Comparison of ENCODE assay signal across 8 cellular contexts in the genomic region with DNA sequence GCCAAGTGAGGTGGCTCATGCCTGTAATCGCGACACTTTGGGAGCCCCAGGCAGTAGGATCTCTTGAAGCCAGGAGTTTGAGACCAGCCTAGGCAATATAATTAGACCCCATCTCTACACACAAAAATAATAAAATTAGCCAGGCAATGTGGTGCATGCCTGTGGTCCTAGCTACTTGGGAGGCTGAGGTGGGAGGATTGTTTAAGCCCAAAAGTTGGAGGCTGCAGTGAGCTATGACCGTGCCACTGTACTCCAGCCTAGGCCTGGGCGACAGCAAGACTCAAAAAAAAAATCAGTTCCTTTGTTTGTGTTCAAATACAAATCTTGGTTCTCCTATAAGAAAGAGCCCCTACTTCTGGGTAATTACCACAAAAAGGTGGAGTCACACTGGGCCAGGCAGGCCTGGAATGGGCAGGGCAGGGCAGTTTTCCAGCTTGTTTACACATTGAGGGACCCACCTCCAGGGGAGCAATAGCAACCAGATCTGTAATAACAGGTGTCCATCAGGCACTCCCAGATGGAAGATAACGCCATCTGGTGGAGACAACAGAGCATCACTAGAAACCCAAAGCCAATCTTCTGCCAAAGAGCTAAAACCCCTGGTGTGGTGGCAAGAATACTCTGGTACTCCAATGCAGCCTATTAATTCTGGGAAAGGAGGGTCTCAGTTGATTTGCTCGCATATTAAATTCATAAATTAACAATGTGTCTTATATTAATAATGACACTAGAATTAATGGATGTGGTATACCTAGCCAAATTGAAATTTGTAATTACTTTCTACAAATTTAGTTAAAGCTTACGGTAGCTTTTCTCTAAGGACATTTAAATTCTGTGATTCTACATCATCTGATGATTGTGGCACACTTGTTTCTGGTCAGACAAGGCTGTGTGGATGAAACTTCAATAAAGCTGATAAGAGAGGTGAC. TPM values are rescaled to one million over a fixed set of nuclear protein-coding genes. Genes with fewer than 3 reads are reported as not detected.
DNase-seq lines count a peak whose midpoint lies in the region; ATAC-seq and TF ChIP-seq lines count a peak whose summit lies in the region.

No MANE protein-coding gene starts in this region.

- TF ChIP-seq CTCF in activated B cell treated with CpG ODN at 0.5 μM for 24 hours (IDR thresholded peaks at IDR 0.05) (peak; percentile 40), testis (IDR thresholded peaks at IDR 0.05) (peak in 2 of 3 experiments; percentile 56 to 73)

- H3K36me3 Mint-ChIP-seq in activated B cell treated with CpG ODN at 0.5 μM for 24 hours (ENCODE audit: low read depth): peaks cover 51% of the 10 kb centered on the region

- H3K36me3 ChIP-seq in testis (ENCODE audit: low read depth, missing control alignments): no peaks in the 10 kb centered on the region

- intact Hi-C loops in activated B cell treated with CpG ODN at 0.5 μM for 24 hours (cut with micrococcal nuclease) (loop anchor here (1.0 to 5.0 kb wide), 2 partner anchors 36 to 236 kb away; no protein-coding TSS in a partner anchor), testis (cut with DNase I; ENCODE audit: low total_unique reads) (no loop called here)

- WGBS in testis, 2 donors: 79 to 83% methylated on average over 7 of the region's 7 CpGs

- TF ChIP-seq POLR2A in testis (IDR thresholded peaks at IDR 0.05): no peak

- CTCF ChIA-PET in activated B cell treated with CpG ODN at 0.5 μM for 24 hours (lab: Charles Lee): interaction anchor here (0.6 to 3.9 kb wide), 29 partner anchors 9 to 408 kb away, joined by 3 to 36 read pairs (median 4); a partner anchor contains a TSS

- H3K27ac ChIP-seq in testis: no peak overlapping the region

- DNase-seq in AG20443 (ENCODE audit: low spot score) (peak; percentile 82), NCI-H446 treated with DMSO at 0.1 percent for 48 hours (lab: John Stamatoyannopoulos, UW) (peak; percentile 91), activated B cell treated with CpG ODN at 0.5 μM for 24 hours (no peak), lung microvascular endothelial cell (ENCODE audit: low read depth in 2 of 2) (peak; percentile 79 to 89), testis (peak; percentile 60)
- DNase-seq in effector CD4-positive, alpha-beta T cell: peak; percentile 45

- POLR2A ChIA-PET in activated B cell treated with CpG ODN at 0.5 μM for 24 hours (lab: Charles Lee): interaction anchor here (1.2 to 2.1 kb wide), 5 partner anchors 12 to 108 kb away, joined by 4 to 7 read pairs (median 4); no protein-coding TSS in a partner anchor

- H3K9me3 Mint-ChIP-seq in activated B cell treated with CpG ODN at 0.5 μM for 24 hours: no peaks in the 10 kb centered on the region

- H3K27me3 Mint-ChIP-seq in activated B cell treated with CpG ODN at 0.5 μM for 24 hours: no peaks in the 10 kb centered on the region

- no peak overlapping the region for H3K4me3 Mint-ChIP-seq in activated B cell treated with CpG ODN at 0.5 μM for 24 hours

- peak overlapping the region; percentile 77 for H3K27ac Mint-ChIP-seq in activated B cell treated with CpG ODN at 0.5 μM for 24 hours

- no peaks in the 10 kb centered on the region for H3K9me3 ChIP-seq in testis

- H3K4me1 ChIP-seq in testis: no peaks in the 10 kb centered on the region

- H3K4me3 ChIP-seq in testis: no peak overlapping the region

- no peaks in the 10 kb centered on the region for H3K27me3 ChIP-seq in testis

- ATAC-seq in GM18520 (IDR thresholded peaks at IDR 0.05; ENCODE audit: unreplicated experiment) (peak; percentile 58), HG03442 (IDR thresholded peaks at IDR 0.05; ENCODE audit: unreplicated experiment) (peak; percentile 66), activated B cell treated with CpG ODN at 0.5 μM for 24 hours (ENCODE audit: low read depth) (peak; percentile 97)

- H3K4me1 Mint-ChIP-seq in activated B cell treated with CpG ODN at 0.5 μM for 24 hours: peaks cover 3% of the 10 kb centered on the region

RNA-seq across cellular contexts. Expression of a gene that starts 13.2 kb away (rescaled TPM):
- total RNA-seq in activated B cell treated with CpG ODN at 0.5 μM for 24 hours (60.4 and 70.6 TPM in 2 replicates), lung microvascular endothelial cell (15.3 and 21.0 TPM in 2 replicates), testis (10 to 100 TPM; 40.1 to 42.0 TPM)
- 22.5 TPM for polyA plus RNA-seq in testis (ENCODE audit: insufficient read depth, low read depth, low replicate concordance)

RNA-seq across cellular contexts. Expression of a gene that starts 38.7 kb away (rescaled TPM):
- total RNA-seq in activated B cell treated with CpG ODN at 0.5 μM for 24 hours: 0.61 and 0.62 TPM in 2 replicates
- total RNA-seq in lung microvascular endothelial cell: 0.40 and 0.65 TPM in 2 replicates
- total RNA-seq in testis: 10 to 100 TPM in 1 of 2 donors, 1 to 10 TPM in 1; 5.9 to 14.7 TPM
- polyA plus RNA-seq in testis (ENCODE audit: insufficient read depth, low read depth, low replicate concordance): 10.0 TPM
